Comparison of ENCODE assay signal across 23 cellular contexts in the genomic region with DNA sequence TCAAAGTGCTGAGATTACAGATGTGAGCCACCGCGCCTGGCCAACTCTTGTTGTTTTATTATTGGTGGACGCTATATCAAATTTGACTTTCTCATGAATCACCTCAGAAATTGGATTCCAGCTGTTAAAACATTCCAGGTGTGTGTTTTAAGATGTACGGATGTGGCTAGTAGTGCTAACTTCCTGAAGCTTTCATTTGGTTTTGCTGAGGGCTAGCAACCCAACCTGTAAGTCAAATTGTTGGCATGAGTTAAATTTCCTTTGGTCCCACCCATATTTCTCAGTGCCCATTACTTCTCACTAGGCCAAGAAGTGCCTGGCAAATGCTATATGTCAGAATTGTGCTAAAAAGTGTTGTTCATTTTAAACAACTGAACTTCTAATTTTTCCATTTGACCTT. TPM values are rescaled to one million over a fixed set of nuclear protein-coding genes. Genes with fewer than 3 reads are reported as not detected.
DNase-seq lines count a peak whose midpoint lies in the region; ATAC-seq, FAIRE-seq and TF ChIP-seq lines count a peak whose summit lies in the region.
"Had no signal": no experiment of that assay in that cellular context is flagged by ENCODE, and none has a peak within 500 bp of the region (broad histone marks: within the 10 kb centered on the region; RNA-seq: fewer than 3 reads in every experiment).

No MANE protein-coding gene starts in this region.

- no peaks in the 10 kb centered on the region for H3K9me3 Mint-ChIP-seq in neural progenitor cell
- H3K9me3 Mint-ChIP-seq in stimulated activated effector memory CD8-positive, alpha-beta T cell treated with anti-CD3 and anti-CD28 coated beads, Interleukin-12 subunit alpha, Interleukin-12 subunit beta, amount 100 ng/mL, for 72 hours = no peaks in the 10 kb centered on the region
- H3K9me3 Mint-ChIP-seq: CD4-positive, alpha-beta memory T cell; HFFc6 had no signal

- H3K27me3 ChIP-seq in PC-3 (ENCODE audit: low read length) = no peaks in the 10 kb centered on the region
- no peaks in the 10 kb centered on the region for H3K27me3 ChIP-seq in bronchial epithelial cell (ENCODE audit: control insufficient read depth, insufficient read depth, low read length)
- no peaks in the 10 kb centered on the region for H3K27me3 ChIP-seq in neural progenitor cell

- peak; percentile 87 for ATAC-seq in PC-3
- no peak for ATAC-seq in stimulated activated effector memory CD8-positive, alpha-beta T cell treated with anti-CD3 and anti-CD28 coated beads, Interleukin-12 subunit alpha, Interleukin-12 subunit beta, amount 100 ng/mL, for 72 hours

- H3K4me3 ChIP-seq in PC-3 (ENCODE audit: low read length) (no peak overlapping the region), bronchial epithelial cell (ENCODE audit: low read depth, low read length) (no peak overlapping the region), neural progenitor cell (no peak overlapping the region)
- H3K4me3 ChIP-seq: HAP-1 had no signal

- intact Hi-C loops in PC-3 (cut with micrococcal nuclease) = loop anchor here (1.0 kb wide), 1 partner anchor 30 kb away; no protein-coding TSS in a partner anchor

- no peak overlapping the region for H3K27ac Mint-ChIP-seq in neural progenitor cell
- no peak overlapping the region for H3K27ac Mint-ChIP-seq in stimulated activated effector memory CD8-positive, alpha-beta T cell treated with anti-CD3 and anti-CD28 coated beads, Interleukin-12 subunit alpha, Interleukin-12 subunit beta, amount 100 ng/mL, for 72 hours
- H3K27ac Mint-ChIP-seq: HFFc6 had no signal

- peaks cover 15% of the 10 kb centered on the region for H3K4me1 Mint-ChIP-seq in neural progenitor cell
- peaks cover 6% of the 10 kb centered on the region for H3K4me1 Mint-ChIP-seq in stimulated activated effector memory CD8-positive, alpha-beta T cell treated with anti-CD3 and anti-CD28 coated beads, Interleukin-12 subunit alpha, Interleukin-12 subunit beta, amount 100 ng/mL, for 72 hours

- CTCF ChIA-PET in PC-3 (lab: Charles Lee) = no interaction called here

- peak overlapping the region; percentile 50 for H3K27ac ChIP-seq in PC-3 (ENCODE audit: low read length)
- H3K27ac ChIP-seq in neural progenitor cell = no peak overlapping the region

- no TSS peak for BruUV-seq in PC-3 (replicated peaks; lab: Mats Ljungman, UMichigan)

- DNase-seq in PC-3 (peak; percentile 66), bronchial epithelial cell (ENCODE audit: low read depth) (peak; percentile 35), neural progenitor cell (ENCODE audit: low spot score) (no peak), GM12892 (ENCODE audit: insufficient read length) (no peak), LoVo (ENCODE audit: low spot score) (no peak)
- no peak for DNase-seq in stimulated activated effector memory CD8-positive, alpha-beta T cell treated with anti-CD3 and anti-CD28 coated beads, Interleukin-12 subunit alpha, Interleukin-12 subunit beta, amount 100 ng/mL, for 72 hours (ENCODE audit: low spot score in 2 of 2)
- DNase-seq: C1 segment of cervical spinal cord; CD4-positive, alpha-beta memory T cell; COR-L47; DMS53; DMS79 treated with DMSO at 0.1 percent for 48 hours; GF-D8; GOT3; HFFc6 had no signal

- no peaks in the 10 kb centered on the region for H3K9me2 ChIP-seq in PC-3 (replicated peaks; ENCODE audit: low read length)

- no peak for TF ChIP-seq POLR2A in GM12892 (IDR thresholded peaks at IDR 0.05; ENCODE audit: low read depth, low read length)

- H3K36me3 ChIP-seq in PC-3 (ENCODE audit: low read depth, low read length) = no peaks in the 10 kb centered on the region
- no peaks in the 10 kb centered on the region for H3K36me3 ChIP-seq in bronchial epithelial cell (ENCODE audit: control insufficient read depth, insufficient read depth, low read length)
- no peaks in the 10 kb centered on the region for H3K36me3 ChIP-seq in neural progenitor cell
- H3K36me3 ChIP-seq: HAP-1 had no signal

- POLR2A ChIA-PET in PC-3 (lab: Charles Lee; ENCODE audit: unreplicated experiment) = no interaction called here

- no peaks in the 10 kb centered on the region for H4K20me1 ChIP-seq in PC-3 (ENCODE audit: low read length)
- no peaks in the 10 kb centered on the region for H4K20me1 ChIP-seq in neural progenitor cell (ENCODE audit: low read depth)

- H3K9me3 ChIP-seq in PC-3 (ENCODE audit: low read length) (no peaks in the 10 kb centered on the region), neural progenitor cell (ENCODE audit: low read depth) (no peaks in the 10 kb centered on the region)
- H3K9me3 ChIP-seq: HAP-1 had no signal

- H2AFZ ChIP-seq in PC-3 (ENCODE audit: low read length) = peak overlapping the region; percentile 59
- peak overlapping the region; percentile 9 for H2AFZ ChIP-seq in neural progenitor cell (replicated peaks)

- no peak overlapping the region for H3K4me3 Mint-ChIP-seq in neural progenitor cell
- no peak overlapping the region for H3K4me3 Mint-ChIP-seq in stimulated activated effector memory CD8-positive, alpha-beta T cell treated with anti-CD3 and anti-CD28 coated beads, Interleukin-12 subunit alpha, Interleukin-12 subunit beta, amount 100 ng/mL, for 72 hours
- H3K4me3 Mint-ChIP-seq: CD4-positive, alpha-beta memory T cell; HFFc6 had no signal

- TF ChIP-seq CTCF in PC-3 (conservative IDR thresholded peaks at IDR 0.05; ENCODE audit: low read depth, low read length) (no peak), bronchial epithelial cell (IDR thresholded peaks at IDR 0.05; ENCODE audit: insufficient read depth, low read length, severe bottlenecking) (no peak), neural progenitor cell (IDR thresholded peaks at IDR 0.05) (no peak)

- no peaks in the 10 kb centered on the region for H3K79me2 ChIP-seq in PC-3 (ENCODE audit: low read length)
- no peaks in the 10 kb centered on the region for H3K79me2 ChIP-seq in neural progenitor cell (ENCODE audit: low read depth)

- H3K4me1 ChIP-seq in PC-3 (ENCODE audit: insufficient read depth, low read length) (peaks cover 11% of the 10 kb centered on the region), neural progenitor cell (peaks cover 28% of the 10 kb centered on the region)

- no peaks in the 10 kb centered on the region for H3F3A ChIP-seq in PC-3 (ENCODE audit: low read length, unreplicated experiment)
- peaks cover 43% of the 10 kb centered on the region for H3F3A ChIP-seq in neural progenitor cell (ENCODE audit: low read depth)

- no peaks in the 10 kb centered on the region for H3K36me3 Mint-ChIP-seq in neural progenitor cell
- no peaks in the 10 kb centered on the region for H3K36me3 Mint-ChIP-seq in stimulated activated effector memory CD8-positive, alpha-beta T cell treated with anti-CD3 and anti-CD28 coated beads, Interleukin-12 subunit alpha, Interleukin-12 subunit beta, amount 100 ng/mL, for 72 hours
- H3K36me3 Mint-ChIP-seq: CD4-positive, alpha-beta memory T cell had no signal

- FAIRE-seq in bronchial epithelial cell (lab: Jason Lieb, UNC) = no peak
- no peak for FAIRE-seq in GM12892 (lab: Jason Lieb, UNC)
- FAIRE-seq: GM12891, H54 had no signal

- peak overlapping the region; percentile 39 for H3K4me2 ChIP-seq in PC-3 (ENCODE audit: low read length)
- no peak overlapping the region for H3K4me2 ChIP-seq in neural progenitor cell

- H3K27me3 Mint-ChIP-seq in neural progenitor cell (ENCODE audit: insufficient read depth, low read depth) = no peaks in the 10 kb centered on the region
- H3K27me3 Mint-ChIP-seq: CD4-positive, alpha-beta memory T cell had no signal

- H3K9ac ChIP-seq in PC-3 (ENCODE audit: low read length) (no peak overlapping the region), neural progenitor cell (no peak overlapping the region)

RNA-seq across cellular contexts. Expression of gene KAT2B, which starts 13.1 kb away (rescaled TPM):
- 10.9 and 11.9 TPM in 2 replicates for total RNA-seq in PC-3 (2014; rRNA removed)
- total RNA-seq in bronchial epithelial cell = 1.6 and 5.8 TPM in 2 replicates
- 11.4 and 21.6 TPM in 2 replicates for total RNA-seq in neural progenitor cell (ENCODE audit: low replicate concordance)
- polyA plus RNA-seq in GM12892 (2012; ENCODE audit: missing spikeins) = 9.2 TPM

RNA-seq across cellular contexts. Expression of gene PP2D1, which starts 15.1 kb away (rescaled TPM):
- not detected in 2 replicates for total RNA-seq in PC-3 (2014; rRNA removed)
- total RNA-seq in bronchial epithelial cell = not detected in 2 replicates
- not detected in 2 replicates for total RNA-seq in neural progenitor cell (ENCODE audit: low replicate concordance)
- 0.64 TPM for polyA plus RNA-seq in GM12892 (2012; ENCODE audit: missing spikeins)
- total RNA-seq: A172; A673; Calu3; CD4-positive, alpha-beta memory T cell; Daoy; G401; HFFc6 had no signal
- polyA plus RNA-seq: BJ had no signal

Comparison
In these comparisons a context has a peak if more than half of its experiments do, and no peak if none do; other contexts are left out.
1. DNase-seq: peak in PC-3 (single experiment) and bronchial epithelial cell (single experiment); none in neural progenitor cell (single experiment), GM12892 (single experiment), stimulated activated effector memory CD8-positive, alpha-beta T cell treated with anti-CD3 and anti-CD28 coated beads, Interleukin-12 subunit alpha, Interleukin-12 subunit beta, amount 100 ng/mL, for 72 hours (0 of 2) and LoVo (single experiment).